In genomic region chr3:177195242-177195940, GRCh38 we compare ENCODE assay signal across 8 cellular contexts.
DNase-seq lines count a peak whose midpoint lies in the region; ATAC-seq and TF ChIP-seq lines count a peak whose summit lies in the region.

No MANE protein-coding gene starts in this region.

- H3K4me3 Mint-ChIP-seq in stimulated activated naive B cell treated with anti-CD40 and anti-IgM and Interleukin-4, amounts not matched to agents 10 μg/mL and 1 μg/mL and 100 μg/mL, for 72 hours = peak overlapping the region; percentile 93 to 94

- no peaks in the 10 kb centered on the region for H3K9me3 Mint-ChIP-seq in stimulated activated naive B cell treated with anti-CD40 and anti-IgM and Interleukin-4, amounts not matched to agents 10 μg/mL and 1 μg/mL and 100 μg/mL, for 72 hours

- H3K4me1 Mint-ChIP-seq in stimulated activated naive B cell treated with anti-CD40 and anti-IgM and Interleukin-4, amounts not matched to agents 10 μg/mL and 1 μg/mL and 100 μg/mL, for 72 hours = peaks cover 35 to 65% of the 10 kb centered on the region in 2 donors

- no peak for TF ChIP-seq CTCF in astrocyte of the cerebellum (IDR thresholded peaks at IDR 0.05; ENCODE audit: low read depth, low read length, missing control alignments)

- ATAC-seq in stimulated activated naive B cell treated with anti-CD40 and anti-IgM and Interleukin-4, amounts not matched to agents 10 μg/mL and 1 μg/mL and 100 μg/mL, for 72 hours (replicated peaks) = no peak
- ATAC-seq in GM21390 (IDR thresholded peaks at IDR 0.05; ENCODE audit: unreplicated experiment) = no peak

- no peaks in the 10 kb centered on the region for H3K27me3 Mint-ChIP-seq in stimulated activated naive B cell treated with anti-CD40 and anti-IgM and Interleukin-4, amounts not matched to agents 10 μg/mL and 1 μg/mL and 100 μg/mL, for 72 hours

- H3K27ac Mint-ChIP-seq in stimulated activated naive B cell treated with anti-CD40 and anti-IgM and Interleukin-4, amounts not matched to agents 10 μg/mL and 1 μg/mL and 100 μg/mL, for 72 hours = peak overlapping the region; percentile 98

- H3K36me3 Mint-ChIP-seq in stimulated activated naive B cell treated with anti-CD40 and anti-IgM and Interleukin-4, amounts not matched to agents 10 μg/mL and 1 μg/mL and 100 μg/mL, for 72 hours = peaks cover 31 to 39% of the 10 kb centered on the region in 2 donors

- H3K4me3 ChIP-seq in astrocyte of the cerebellum (ENCODE audit: low read depth, low read length) = peak overlapping the region; percentile 93

- DNase-seq in NCI-H510A treated with DMSO at 0.1 percent for 48 hours (lab: John Stamatoyannopoulos, UW) = peak; percentile 54
- DNase-seq in NCI-H510A (lab: John Stamatoyannopoulos, UW) = no peak
- peak; percentile 11 for DNase-seq in NCI-H526 treated with DMSO at 0.1 percent for 48 hours (lab: John Stamatoyannopoulos, UW)
- peak; percentile 36 for DNase-seq in astrocyte of the cerebellum (ENCODE audit: low read depth)
- peak; percentile 68 for DNase-seq in kidney glomerular epithelial cell (lab: John Stamatoyannopoulos, UW)
- no peak for DNase-seq in stimulated activated naive B cell treated with anti-CD40 and anti-IgM and Interleukin-4, amounts not matched to agents 10 μg/mL and 1 μg/mL and 100 μg/mL, for 72 hours
- DNase-seq in foreskin melanocyte = no peak

- in situ Hi-C loops in astrocyte of the cerebellum (cut with HindIII; ENCODE audit: low sequenced_read_pairs) = loop anchor here (25.0 kb wide), 1 partner anchor 1142 kb away; no protein-coding TSS in a partner anchor

Comparison
In these comparisons a context has a peak if more than half of its experiments do, and no peak if none do; other contexts are left out.
1. DNase-seq: peak in NCI-H510A treated with DMSO at 0.1 percent for 48 hours (single experiment), NCI-H526 treated with DMSO at 0.1 percent for 48 hours (single experiment), astrocyte of the cerebellum (single experiment) and kidney glomerular epithelial cell (single experiment); none in NCI-H510A (single experiment), stimulated activated naive B cell treated with anti-CD40 and anti-IgM and Interleukin-4, amounts not matched to agents 10 μg/mL and 1 μg/mL and 100 μg/mL, for 72 hours (single experiment) and foreskin melanocyte (single experiment).